ENCODE assay signal across 21 cellular contexts in the genomic region with DNA sequence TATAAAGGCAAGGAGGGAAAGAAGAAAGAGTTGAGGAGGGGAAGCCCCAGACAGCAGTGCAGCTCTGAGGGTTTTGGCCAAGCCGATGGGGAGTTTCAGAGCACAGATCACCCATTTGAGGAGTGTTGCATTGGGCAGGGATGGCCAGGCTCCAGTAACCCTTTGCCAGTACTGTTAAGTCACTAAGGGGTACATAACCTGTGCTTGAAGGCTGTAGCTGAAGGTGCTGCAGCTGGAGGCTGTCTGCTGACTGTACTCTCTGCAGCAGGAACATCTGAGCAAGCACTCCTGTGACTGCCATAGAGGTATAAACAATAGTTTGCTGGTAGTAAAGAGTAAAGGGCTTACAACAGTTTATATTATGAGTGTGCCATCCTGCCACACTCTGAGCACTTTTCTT.
"Had no signal": no experiment of that assay in that cellular context is flagged by ENCODE, and none has a peak within 500 bp of the region (broad histone marks: within the 10 kb centered on the region; RNA-seq: fewer than 3 reads in every experiment).

No MANE protein-coding gene starts in this region.

- H3K4me3 ChIP-seq: K562, PC-9 had no signal

- DNase-seq: activated CD4-positive, alpha-beta memory T cell treated with anti-CD3 and anti-CD28 coated beads, Interleukin-2, amount 10 ng/mL, durations not matched to agents 7 days and 5 days; activated CD4-positive, alpha-beta T cell treated with anti-CD3 and anti-CD28 coated beads for 36 hours; activated CD4-positive, alpha-beta T cell treated with anti-CD3 and anti-CD28 coated beads, Interleukin-2, amount 50 U/mL, for 1 hour; activated CD4-positive, CD25-positive, alpha-beta regulatory T cell; activated gamma-delta T cell treated with Interleukin-2 at 50 U/mL for 16 hours; activated naive CD4-positive, alpha-beta T cell treated with anti-CD3 and anti-CD28 coated beads, Interleukin-2, amount 10 ng/mL, durations not matched to agents 7 days and 5 days; activated naive CD8-positive, alpha-beta T cell treated with anti-CD3 and anti-CD28 coated beads for 36 hours; activated T-cell treated with anti-CD3 and anti-CD28 coated beads, Interleukin-2, amount 50 U/mL, for 72 hours; Karpas-422; MM.1S; NCI-H1105 treated with DMSO at 0.1 percent for 48 hours; NCI-H1436 treated with DMSO at 0.1 percent for 48 hours; NCI-H187; NCI-H2081; NCI-H510A treated with DMSO at 0.1 percent for 48 hours; NCI-H69; PC-9; SHP77 treated with DMSO at 0.1 percent for 48 hours; T-helper 9 cell had no signal

- FAIRE-seq: K562, TTC549 had no signal

- H3K4me2 ChIP-seq: PC-9 had no signal

- H2AFZ ChIP-seq: PC-9 had no signal

- H3K27ac ChIP-seq: PC-9 had no signal
